In the genomic region with DNA sequence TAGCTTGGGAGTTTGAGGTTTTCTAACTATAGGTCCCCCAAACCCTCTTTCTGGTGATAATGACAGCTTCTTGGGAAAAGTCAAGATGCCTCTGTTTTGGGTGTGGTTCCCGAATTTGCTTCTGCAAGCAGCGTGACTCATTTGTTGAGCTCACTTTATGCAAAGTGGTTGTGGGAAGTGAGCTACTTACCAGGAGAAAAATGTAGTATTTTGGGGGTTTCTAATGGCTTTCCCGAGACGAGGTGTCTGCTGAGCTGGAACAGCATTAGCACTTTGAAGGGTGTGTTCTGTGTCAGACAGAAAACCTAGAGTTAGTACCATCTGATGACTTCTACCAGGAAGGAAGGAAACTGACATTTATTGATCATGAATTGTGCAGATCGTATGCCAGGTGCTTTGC, we compare ENCODE assay signal across 8 cellular contexts.
A peak's percentile ranks its signal among the peaks of the same experiment; 100 is the strongest.
DNase-seq lines count a peak whose midpoint lies in the region; ATAC-seq and TF ChIP-seq lines count a peak whose summit lies in the region.
"Had no signal": no experiment of that assay in that cellular context is flagged by ENCODE, and none has a peak within 500 bp of the region (broad histone marks: within the 10 kb centered on the region; RNA-seq: fewer than 3 reads in every experiment).

No MANE protein-coding gene starts in this region.

- H3K4me3 Mint-ChIP-seq in effector memory CD8-positive, alpha-beta T cell, result peak overlapping the region; percentile 59 to 69

- H3K36me3 Mint-ChIP-seq in effector memory CD8-positive, alpha-beta T cell (ENCODE audit: insufficient read depth), result no peaks in the 10 kb centered on the region

- no peaks in the 10 kb centered on the region for H3K27me3 Mint-ChIP-seq in effector memory CD8-positive, alpha-beta T cell

- H3K27ac Mint-ChIP-seq in effector memory CD8-positive, alpha-beta T cell, result peak overlapping the region; percentile 86 to 95

- TF ChIP-seq CTCF in HFF-Myc (IDR thresholded peaks at IDR 0.05; ENCODE audit: low read depth, low read length, missing control alignments), result no peak

- DNase-seq in HFF-Myc (ENCODE audit: extremely low read depth, low read depth) (peak; percentile 72), NOMO-1 treated with dmso at 0.1 percent for 144 hours (lab: John Stamatoyannopoulos, UW; ENCODE audit: unreplicated experiment) (peak; percentile 27), GM19240 (ENCODE audit: insufficient read length, low spot score) (no peak), KG1 (lab: John Stamatoyannopoulos, UW) (no peak), NAMALWA (ENCODE audit: low spot score) (no peak)
- no peak for DNase-seq in effector memory CD8-positive, alpha-beta T cell
- DNase-seq: pancreas had no signal

- ATAC-seq in GM18519 (IDR thresholded peaks at IDR 0.05; ENCODE audit: low FRiP score, unreplicated experiment), result peak; percentile 53
- ATAC-seq in effector memory CD8-positive, alpha-beta T cell (replicated peaks), result peak; percentile 53

- peaks cover 0 to 2% of the 10 kb centered on the region in 2 donors for H3K9me3 Mint-ChIP-seq in effector memory CD8-positive, alpha-beta T cell

- no peak overlapping the region for H3K4me3 ChIP-seq in HFF-Myc (replicated peaks; ENCODE audit: low read depth, low read length)
- H3K4me3 ChIP-seq: pancreas had no signal

- peaks cover 19 to 32% of the 10 kb centered on the region in 2 donors for H3K4me1 Mint-ChIP-seq in effector memory CD8-positive, alpha-beta T cell (ENCODE audit: low read depth in 2 of 2)

Comparison
In these comparisons a context has a peak if more than half of its experiments do, and no peak if none do; other contexts are left out.
1. DNase-seq: peak in HFF-Myc (single experiment) and NOMO-1 treated with dmso at 0.1 percent for 144 hours (single experiment); none in effector memory CD8-positive, alpha-beta T cell (0 of 3), GM19240 (single experiment), KG1 (single experiment) and NAMALWA (single experiment).